Comparison of ENCODE assay signal across 13 cellular contexts in the genomic region with DNA sequence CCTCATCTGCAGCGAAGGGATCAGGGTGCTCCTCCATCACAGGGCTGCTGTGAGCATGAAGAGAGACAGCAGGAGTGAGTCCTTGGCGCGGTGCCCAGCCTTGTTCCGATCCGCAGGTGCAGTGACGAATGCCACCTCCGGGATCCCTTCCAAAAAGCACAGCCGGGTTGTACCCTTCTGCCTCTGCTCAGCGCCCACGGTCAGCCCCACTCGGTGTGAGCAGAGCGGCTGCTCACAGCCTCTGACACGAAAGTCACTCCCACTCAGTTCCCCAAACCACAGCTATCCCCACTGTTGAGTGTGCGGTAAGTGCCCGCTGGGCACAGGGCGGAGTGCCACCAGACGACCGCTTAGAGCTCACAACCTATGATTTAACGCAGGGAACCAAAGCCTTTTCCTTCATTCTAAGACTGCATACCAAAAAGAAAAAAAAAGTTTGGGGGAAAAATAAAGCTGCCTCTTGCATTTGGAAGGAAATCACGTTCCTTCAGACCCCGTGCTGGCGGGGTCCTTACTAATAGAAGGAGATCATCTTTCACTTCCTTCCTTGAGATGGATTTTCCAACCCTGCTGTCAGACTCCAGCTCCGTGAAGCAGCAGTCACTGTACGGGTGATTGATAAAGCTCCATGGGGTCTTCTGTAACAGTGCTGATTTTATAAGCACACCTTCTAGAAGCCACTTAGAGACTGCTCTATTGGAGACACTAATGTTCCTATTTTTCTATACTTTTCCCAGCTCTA. TPM values are rescaled to one million over a fixed set of nuclear protein-coding genes. Genes with fewer than 3 reads are reported as not detected.
DNase-seq lines count a peak whose midpoint lies in the region; ATAC-seq, FAIRE-seq and TF ChIP-seq lines count a peak whose summit lies in the region.
"Had no signal": no experiment of that assay in that cellular context is flagged by ENCODE, and none has a peak within 500 bp of the region (broad histone marks: within the 10 kb centered on the region; RNA-seq: fewer than 3 reads in every experiment).

No MANE protein-coding gene starts in this region.

- ATAC-seq in left cardiac atrium = no peak
- ATAC-seq in GM18517 (IDR thresholded peaks at IDR 0.05; ENCODE audit: unreplicated experiment) = no peak

- no peak overlapping the region for H3K27ac ChIP-seq in right atrium auricular region
- H3K27ac ChIP-seq: ascending aorta, BLaER1 had no signal

- intact Hi-C loops in left cardiac atrium (cut with DNase I) = no loop called here

- no peaks in the 10 kb centered on the region for H3K27me3 ChIP-seq in right atrium auricular region
- H3K27me3 ChIP-seq: ascending aorta, BLaER1 had no signal

- no peak overlapping the region for H3K4me3 ChIP-seq in right atrium auricular region
- H3K4me3 ChIP-seq in epithelial cell of esophagus (ENCODE audit: low read length) = no peak overlapping the region
- H3K4me3 ChIP-seq: ascending aorta, BLaER1 had no signal

- FAIRE-seq in urothelium cell line (lab: Jason Lieb, UNC) = no peak
- FAIRE-seq: frontal cortex had no signal

- no peaks in the 10 kb centered on the region for H3K36me3 ChIP-seq in right atrium auricular region
- H3K36me3 ChIP-seq: ascending aorta, BLaER1 had no signal

- H3K4me1 ChIP-seq in right atrium auricular region = no peaks in the 10 kb centered on the region
- H3K4me1 ChIP-seq: ascending aorta, BLaER1 had no signal

- DNase-seq in left cardiac atrium = peak; percentile 34
- DNase-seq in right atrium auricular region (ENCODE audit: low spot score) = no peak
- DNase-seq in NCI-H510A (lab: John Stamatoyannopoulos, UW) = peak; percentile 28
- DNase-seq in epithelial cell of esophagus (ENCODE audit: low read depth) = peak; percentile 4
- DNase-seq in urothelium cell line (ENCODE audit: low spot score) = peak; percentile 54
- no peak for DNase-seq in stimulated activated CD4-positive, alpha-beta T cell treated with anti-CD3 and anti-CD28 coated beads, Interleukin-2, amount 100 ng/mL, for 48 hours
- DNase-seq in retina = no peak
- DNase-seq: activated CD4-positive, alpha-beta T cell treated with anti-CD3 and anti-CD28 coated beads, Interleukin-2, amount 10 ng/mL, durations not matched to agents 24 days and 14 days; naive thymus-derived CD8-positive, alpha-beta T cell had no signal

- H3K9me3 ChIP-seq in right atrium auricular region = no peaks in the 10 kb centered on the region
- H3K9me3 ChIP-seq: ascending aorta had no signal

- TF ChIP-seq CTCF in right atrium auricular region (IDR thresholded peaks at IDR 0.05) (no peak), epithelial cell of esophagus (IDR thresholded peaks at IDR 0.05; ENCODE audit: insufficient read depth, low read depth, low read length, missing control alignments) (no peak)

RNA-seq across cellular contexts. Expression of a gene that starts 34.7 kb away (rescaled TPM):
- total RNA-seq in left cardiac atrium (10 to 100 TPM in 1 of 2 donors, 1 to 10 TPM in 1; 9.2 to 13.8 TPM), right atrium auricular region (10 to 100 TPM in 1 of 2 donors, 1 to 10 TPM in 1; 6.8 to 11.6 TPM)

Comparison
In these comparisons a context has a peak if more than half of its experiments do, and no peak if none do; other contexts are left out.
1. DNase-seq: peak in left cardiac atrium (single experiment), NCI-H510A (single experiment), epithelial cell of esophagus (single experiment) and urothelium cell line (single experiment); none in right atrium auricular region (single experiment), stimulated activated CD4-positive, alpha-beta T cell treated with anti-CD3 and anti-CD28 coated beads, Interleukin-2, amount 100 ng/mL, for 48 hours (0 of 2) and retina (single experiment).